In genomic region chr4:99863804-99864203, GRCh38 we compare ENCODE assay signal across 1 cellular context.
TF ChIP-seq lines count a peak whose summit lies in the region.

No MANE protein-coding gene starts in this region.

TF ChIP-seq in HEK293, 187 proteins besides CTCF, POLR2A, EP300 and RAD21 (continued from another document):
- TF ChIP-seq ZNF660 (tag by site-specific recombination; IDR thresholded peaks at IDR 0.05): 0 out of 2 replicates have a peak, but pooled peaks have one; percentile 20
- 0 out of 2 replicates have a peak, but pooled peaks have one; percentile 23 for TF ChIP-seq ZNF843 (tag by site-specific recombination; IDR thresholded peaks at IDR 0.05)
- TF ChIP-seq ZFHX2 (tag by site-specific recombination; conservative IDR thresholded peaks at IDR 0.05): no peak
- no peak for TF ChIP-seq INSM2 (tag by site-specific recombination; IDR thresholded peaks at IDR 0.05)
- TF ChIP-seq ZNF555 (tag by site-specific recombination; conservative IDR thresholded peaks at IDR 0.05): no peak
- no peak for TF ChIP-seq ZNF26 (tag by site-specific recombination; IDR thresholded peaks at IDR 0.05)
- no peak for TF ChIP-seq ZFP3 (tag by site-specific recombination; IDR thresholded peaks at IDR 0.05; ENCODE audit: low read depth)
- no peak for TF ChIP-seq ZNF521 (tag by site-specific recombination; IDR thresholded peaks at IDR 0.05)
- TF ChIP-seq ZNF777 (tag by site-specific recombination; IDR thresholded peaks at IDR 0.05; ENCODE audit: borderline replicate concordance): no peak
- no peak for TF ChIP-seq ZNF366 (tag by site-specific recombination; conservative IDR thresholded peaks at IDR 0.05)
- no peak for TF ChIP-seq GLI2 (tag by site-specific recombination; IDR thresholded peaks at IDR 0.05; ENCODE audit: borderline replicate concordance, low read depth)
- no peak for TF ChIP-seq ZNF513 (tag by site-specific recombination; IDR thresholded peaks at IDR 0.05)
- TF ChIP-seq ZBTB17 (tag by site-specific recombination; IDR thresholded peaks at IDR 0.05): no peak
- TF ChIP-seq ZNF221 (tag by site-specific recombination; IDR thresholded peaks at IDR 0.05; ENCODE audit: borderline replicate concordance): no peak
- no peak for TF ChIP-seq ZNF335 (tag by site-specific recombination; conservative IDR thresholded peaks at IDR 0.05)
- no peak for TF ChIP-seq ZNF184 (tag by site-specific recombination; IDR thresholded peaks at IDR 0.05)
- TF ChIP-seq ZNF223 (tag by site-specific recombination; IDR thresholded peaks at IDR 0.05): no peak
- TF ChIP-seq ZNF426 (tag by site-specific recombination; IDR thresholded peaks at IDR 0.05): no peak
- 0 out of 2 replicates have a peak, but pooled peaks have one; percentile 38 for TF ChIP-seq PRDM6 (tag by site-specific recombination; IDR thresholded peaks at IDR 0.05)
- no peak for TF ChIP-seq ZNF211 (tag by site-specific recombination; IDR thresholded peaks at IDR 0.05; ENCODE audit: low read depth)
- TF ChIP-seq ZNF785 (tag by site-specific recombination; IDR thresholded peaks at IDR 0.05): no peak
- no peak for TF ChIP-seq KLF7 (tag by site-specific recombination; IDR thresholded peaks at IDR 0.05; ENCODE audit: borderline replicate concordance)
- no peak for TF ChIP-seq MYNN (tag by site-specific recombination; IDR thresholded peaks at IDR 0.05; ENCODE audit: borderline replicate concordance)
- peak; percentile 51; the same call in 1 of the 2 replicates for TF ChIP-seq TRIM28 (IDR thresholded peaks at IDR 0.05; ENCODE audit: borderline replicate concordance, low read length)
- TF ChIP-seq SP7 (tag by site-specific recombination; IDR thresholded peaks at IDR 0.05): peak; percentile 31; the same call in 1 of the 2 replicates
- no peak for TF ChIP-seq ZNF449 (tag by site-specific recombination; IDR thresholded peaks at IDR 0.05)
- TF ChIP-seq ZNF571 (tag by site-specific recombination; IDR thresholded peaks at IDR 0.05): no peak
- no peak for TF ChIP-seq ZNF830 (tag by site-specific recombination; IDR thresholded peaks at IDR 0.05; ENCODE audit: low read depth)
- TF ChIP-seq ZNF639 (tag by site-specific recombination; IDR thresholded peaks at IDR 0.05): no peak
- no peak for TF ChIP-seq ZNF274 (IDR thresholded peaks at IDR 0.05; ENCODE audit: low read length)
- no peak for TF ChIP-seq ZNF274 (tag by site-specific recombination; IDR thresholded peaks at IDR 0.05; ENCODE audit: borderline replicate concordance)
- no peak for TF ChIP-seq ZNF518A (tag by site-specific recombination; conservative IDR thresholded peaks at IDR 0.05; ENCODE audit: low read depth)
- TF ChIP-seq RBAK (tag by site-specific recombination; IDR thresholded peaks at IDR 0.05): no peak
- TF ChIP-seq YY2 (tag by site-specific recombination; IDR thresholded peaks at IDR 0.05): no peak
- no peak for TF ChIP-seq ZEB2 (tag by site-specific recombination; IDR thresholded peaks at IDR 0.05)
- peak; percentile 63 for TF ChIP-seq ZNF629 (tag by site-specific recombination; IDR thresholded peaks at IDR 0.05)
- TF ChIP-seq ZBTB20 (tag by site-specific recombination; IDR thresholded peaks at IDR 0.05): no peak
- TF ChIP-seq ZNF248 (tag by site-specific recombination; IDR thresholded peaks at IDR 0.05): no peak
- peak; percentile 80 for TF ChIP-seq ZNF664 (tag by site-specific recombination; IDR thresholded peaks at IDR 0.05)
- no peak for TF ChIP-seq ZNF121 (tag by site-specific recombination; IDR thresholded peaks at IDR 0.05)
- TF ChIP-seq ZNF792 (tag by site-specific recombination; IDR thresholded peaks at IDR 0.05): no peak
- no peak for TF ChIP-seq ZNF175 (tag by site-specific recombination; IDR thresholded peaks at IDR 0.05)
- no peak for TF ChIP-seq FEZF1 (tag by site-specific recombination; IDR thresholded peaks at IDR 0.05)
- TF ChIP-seq KLF8 (tag by site-specific recombination; IDR thresholded peaks at IDR 0.05): no peak
- no peak for TF ChIP-seq ZFP37 (tag by site-specific recombination; IDR thresholded peaks at IDR 0.05)
- TF ChIP-seq ZNF600 (tag by site-specific recombination; IDR thresholded peaks at IDR 0.05): no peak
- no peak for TF ChIP-seq ZSCAN23 (tag by site-specific recombination; IDR thresholded peaks at IDR 0.05)
TF ChIP-seq in HEK293: peak in this region for 10.
